Comparison of ENCODE assay signal across 22 cellular contexts in the genomic region with DNA sequence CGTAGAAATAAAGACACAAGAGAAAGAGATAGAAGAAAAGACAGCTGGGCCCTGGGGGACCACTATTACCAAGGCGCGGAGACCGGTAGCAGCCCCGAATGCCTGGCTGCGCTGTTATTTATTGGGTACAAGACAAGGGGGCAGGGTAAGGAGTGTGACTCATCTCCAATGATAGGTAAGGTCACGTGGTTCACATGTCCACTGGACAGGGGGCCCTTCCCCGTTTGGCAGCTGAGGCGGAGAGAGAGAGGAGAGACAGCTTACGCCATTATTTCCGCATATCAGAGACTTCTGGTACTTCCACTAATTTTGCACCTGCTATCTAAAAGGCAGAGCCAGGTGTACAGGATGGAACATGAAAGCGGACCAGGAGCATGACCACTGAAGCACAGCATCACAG. TPM values are rescaled to one million over a fixed set of nuclear protein-coding genes. Genes with fewer than 3 reads are reported as not detected.
DNase-seq lines count a peak whose midpoint lies in the region; ATAC-seq and TF ChIP-seq lines count a peak whose summit lies in the region.
"Had no signal": no experiment of that assay in that cellular context is flagged by ENCODE, and none has a peak within 500 bp of the region (broad histone marks: within the 10 kb centered on the region; RNA-seq: fewer than 3 reads in every experiment).

No MANE protein-coding gene starts in this region.

- no peak overlapping the region for H3K27ac Mint-ChIP-seq in activated naive CD8-positive, alpha-beta T cell treated with anti-CD3 and anti-CD28 coated beads, Interleukin-2, amount 50 U/mL, for 24 hours
- H3K27ac Mint-ChIP-seq in activated naive CD8-positive, alpha-beta T cell treated with anti-CD3 and anti-CD28 coated beads for 36 hours = no peak overlapping the region
- no peak overlapping the region for H3K27ac Mint-ChIP-seq in neural crest cell (ENCODE audit: unreplicated experiment)
- H3K27ac Mint-ChIP-seq: activated CD8-positive, alpha-beta memory T cell treated with anti-CD3 and anti-CD28 coated beads, Interleukin-2, amount 10 ng/mL, durations not matched to agents 7 days and 5 days; activated naive CD4-positive, alpha-beta T cell treated with anti-CD3 and anti-CD28 coated beads for 36 hours had no signal

- H3K36me3 Mint-ChIP-seq in activated naive CD8-positive, alpha-beta T cell treated with anti-CD3 and anti-CD28 coated beads, Interleukin-2, amount 50 U/mL, for 24 hours (ENCODE audit: low read depth) = no peaks in the 10 kb centered on the region
- no peaks in the 10 kb centered on the region for H3K36me3 Mint-ChIP-seq in activated naive CD8-positive, alpha-beta T cell treated with anti-CD3 and anti-CD28 coated beads for 36 hours
- H3K36me3 Mint-ChIP-seq in neural crest cell (ENCODE audit: low read depth) = no peaks in the 10 kb centered on the region
- H3K36me3 Mint-ChIP-seq: naive thymus-derived CD8-positive, alpha-beta T cell had no signal

- no peaks in the 10 kb centered on the region for H3K79me2 ChIP-seq in OCI-LY3 (ENCODE audit: low read length)

- H3K27me3 Mint-ChIP-seq in activated naive CD8-positive, alpha-beta T cell treated with anti-CD3 and anti-CD28 coated beads, Interleukin-2, amount 50 U/mL, for 24 hours = no peaks in the 10 kb centered on the region
- no peaks in the 10 kb centered on the region for H3K27me3 Mint-ChIP-seq in activated naive CD8-positive, alpha-beta T cell treated with anti-CD3 and anti-CD28 coated beads for 36 hours
- peaks cover 20% of the 10 kb centered on the region for H3K27me3 Mint-ChIP-seq in neural crest cell (ENCODE audit: low read depth)
- H3K27me3 Mint-ChIP-seq: activated CD8-positive, alpha-beta memory T cell treated with anti-CD3 and anti-CD28 coated beads, Interleukin-2, amount 10 ng/mL, durations not matched to agents 7 days and 5 days had no signal

- H3K4me1 Mint-ChIP-seq in activated naive CD8-positive, alpha-beta T cell treated with anti-CD3 and anti-CD28 coated beads, Interleukin-2, amount 50 U/mL, for 24 hours = peaks cover 30% of the 10 kb centered on the region
- peaks cover 28% of the 10 kb centered on the region for H3K4me1 Mint-ChIP-seq in activated naive CD8-positive, alpha-beta T cell treated with anti-CD3 and anti-CD28 coated beads for 36 hours
- H3K4me1 Mint-ChIP-seq in neural crest cell = peaks cover 22% of the 10 kb centered on the region

- no peak for ATAC-seq in activated naive CD8-positive, alpha-beta T cell treated with anti-CD3 and anti-CD28 coated beads, Interleukin-2, amount 50 U/mL, for 24 hours
- ATAC-seq: activated CD8-positive, alpha-beta memory T cell treated with anti-CD3 and anti-CD28 coated beads, Interleukin-2, amount 10 ng/mL, durations not matched to agents 7 days and 5 days; lower lobe of right lung; naive thymus-derived CD8-positive, alpha-beta T cell had no signal

- 0 out of 2 replicates have a peak overlapping the region, but pooled peaks have one; percentile 38 for H3K4me2 ChIP-seq in OCI-LY3 (ENCODE audit: low read length)

- H3K36me3 ChIP-seq in OCI-LY3 (replicated peaks; ENCODE audit: low read depth, low read length) = no peaks in the 10 kb centered on the region
- H3K36me3 ChIP-seq: lower lobe of right lung, Peyer's patch had no signal

- H3K27ac ChIP-seq in OCI-LY3 (ENCODE audit: low read length) = no peak overlapping the region
- H3K27ac ChIP-seq: lower lobe of right lung, Peyer's patch had no signal

- TF ChIP-seq CTCF in OCI-LY3 (IDR thresholded peaks at IDR 0.05; ENCODE audit: low read depth, low read length) = no peak
- no peak for TF ChIP-seq CTCF in neural crest cell (conservative IDR thresholded peaks at IDR 0.05)

- no peaks in the 10 kb centered on the region for H3K27me3 ChIP-seq in OCI-LY3 (ENCODE audit: low read depth, low read length)
- H3K27me3 ChIP-seq: Peyer's patch had no signal

- no peaks in the 10 kb centered on the region for H3K9me3 Mint-ChIP-seq in activated naive CD8-positive, alpha-beta T cell treated with anti-CD3 and anti-CD28 coated beads, Interleukin-2, amount 50 U/mL, for 24 hours
- H3K9me3 Mint-ChIP-seq in activated naive CD8-positive, alpha-beta T cell treated with anti-CD3 and anti-CD28 coated beads for 36 hours = no peaks in the 10 kb centered on the region
- no peaks in the 10 kb centered on the region for H3K9me3 Mint-ChIP-seq in neural crest cell
- H3K9me3 Mint-ChIP-seq: activated naive CD4-positive, alpha-beta T cell treated with anti-CD3 and anti-CD28 coated beads for 36 hours; CD8-positive, alpha-beta memory T cell; naive thymus-derived CD8-positive, alpha-beta T cell had no signal

- H4K20me1 ChIP-seq in OCI-LY3 (ENCODE audit: insufficient read depth, low read length) = no peaks in the 10 kb centered on the region

- peaks cover 11% of the 10 kb centered on the region for H3K4me1 ChIP-seq in OCI-LY3 (ENCODE audit: low read length)

- no peak overlapping the region for H3K4me3 ChIP-seq in OCI-LY3 (ENCODE audit: low read length)
- H3K4me3 ChIP-seq: lower lobe of right lung, Peyer's patch had no signal

- peak overlapping the region; percentile 75 for H3K4me3 Mint-ChIP-seq in activated naive CD8-positive, alpha-beta T cell treated with anti-CD3 and anti-CD28 coated beads, Interleukin-2, amount 50 U/mL, for 24 hours
- no peak overlapping the region for H3K4me3 Mint-ChIP-seq in activated naive CD8-positive, alpha-beta T cell treated with anti-CD3 and anti-CD28 coated beads for 36 hours
- peak overlapping the region; percentile 56 for H3K4me3 Mint-ChIP-seq in neural crest cell
- H3K4me3 Mint-ChIP-seq: activated CD8-positive, alpha-beta memory T cell treated with anti-CD3 and anti-CD28 coated beads, Interleukin-2, amount 10 ng/mL, durations not matched to agents 7 days and 5 days; activated naive CD4-positive, alpha-beta T cell treated with anti-CD3 and anti-CD28 coated beads for 36 hours had no signal

- H3K9me3 ChIP-seq in OCI-LY3 (ENCODE audit: insufficient read depth, low read length) = no peaks in the 10 kb centered on the region
- H3K9me3 ChIP-seq: lower lobe of right lung, Peyer's patch had no signal

- DNase-seq in activated naive CD8-positive, alpha-beta T cell treated with anti-CD3 and anti-CD28 coated beads, Interleukin-2, amount 50 U/mL, for 24 hours = no peak
- no peak for DNase-seq in activated naive CD8-positive, alpha-beta T cell treated with anti-CD3 and anti-CD28 coated beads for 36 hours
- DNase-seq in neural crest cell (ENCODE audit: low read depth, low spot score) = no peak
- no peak for DNase-seq in inferior parietal cortex (ENCODE audit: extremely low spot score)
- no peak for DNase-seq in cardiac septum (ENCODE audit: low spot score)
- DNase-seq: activated CD4-positive, CD25-positive, alpha-beta regulatory T cell; activated CD8-positive, alpha-beta memory T cell treated with anti-CD3 and anti-CD28 coated beads, Interleukin-2, amount 10 ng/mL, durations not matched to agents 7 days and 5 days; amniotic stem cell; CD8-positive, alpha-beta memory T cell; effector CD4-positive, alpha-beta T cell; GDM1; NCI-H1694; NCI-H526 treated with DMSO at 0.1 percent for 48 hours; Peyer's patch; SIG-M5; small intestine; stimulated activated CD8-positive, alpha-beta memory T cell treated with anti-CD3 and anti-CD28 coated beads, Interleukin-4, amount 100 ng/mL, for 48 hours had no signal

- intact Hi-C loops in cardiac septum (cut with DNase I) = loop anchor here (10.0 kb wide), 3 partner anchors 104 to 1036 kb away; partner anchors contain the start of genes LRRC47 and PRXL2B

- H2AFZ ChIP-seq in OCI-LY3 (ENCODE audit: low read depth, low read length) = no peak overlapping the region

- H3K9ac ChIP-seq in OCI-LY3 (ENCODE audit: low read length) = no peak overlapping the region

RNA-seq across cellular contexts. Expression of gene TPRG1L, which starts 4.1 kb away (rescaled TPM):
- 1 to 10 TPM; 9.5 to 10.0 TPM for total RNA-seq in activated naive CD8-positive, alpha-beta T cell treated with anti-CD3 and anti-CD28 coated beads for 36 hours
- total RNA-seq in neural crest cell (14.5 and 14.9 TPM in 2 replicates), cardiac septum (44.3 TPM)

RNA-seq across cellular contexts. Expression of gene MEGF6, which starts 9.4 kb away (rescaled TPM):
- total RNA-seq in activated naive CD8-positive, alpha-beta T cell treated with anti-CD3 and anti-CD28 coated beads for 36 hours = 1 to 10 TPM; 1.7 to 2.5 TPM
- total RNA-seq in neural crest cell = 36.7 and 38.8 TPM in 2 replicates
- 9.3 TPM for total RNA-seq in cardiac septum

RNA-seq across cellular contexts. Expression of gene WRAP73, which starts 29.2 kb away (rescaled TPM):
- total RNA-seq in activated naive CD8-positive, alpha-beta T cell treated with anti-CD3 and anti-CD28 coated beads for 36 hours = 10 to 100 TPM; 30.2 to 31.2 TPM
- 26.0 and 28.9 TPM in 2 replicates for total RNA-seq in neural crest cell
- total RNA-seq in cardiac septum = 14.3 TPM

RNA-seq across cellular contexts. Expression of gene TP73, which starts 31.6 kb away (rescaled TPM):
- under 1 TPM; 0.50 to 0.58 TPM for total RNA-seq in activated naive CD8-positive, alpha-beta T cell treated with anti-CD3 and anti-CD28 coated beads for 36 hours
- total RNA-seq in neural crest cell (1.5 and 2.1 TPM in 2 replicates), cardiac septum (0.30 TPM)
- total RNA-seq: epithelial cell of proximal tubule; naive thymus-derived CD8-positive, alpha-beta T cell had no signal
